1 cellular context compared by ENCODE assay signal in genomic region chr12:6391013-6391412, GRCh38.
TF ChIP-seq lines count a peak whose summit lies in the region.

No MANE protein-coding gene starts in this region.

TF ChIP-seq in IMR-90, 13 proteins besides CTCF, POLR2A, EP300 and RAD21:
- TF ChIP-seq, protein P1, sequence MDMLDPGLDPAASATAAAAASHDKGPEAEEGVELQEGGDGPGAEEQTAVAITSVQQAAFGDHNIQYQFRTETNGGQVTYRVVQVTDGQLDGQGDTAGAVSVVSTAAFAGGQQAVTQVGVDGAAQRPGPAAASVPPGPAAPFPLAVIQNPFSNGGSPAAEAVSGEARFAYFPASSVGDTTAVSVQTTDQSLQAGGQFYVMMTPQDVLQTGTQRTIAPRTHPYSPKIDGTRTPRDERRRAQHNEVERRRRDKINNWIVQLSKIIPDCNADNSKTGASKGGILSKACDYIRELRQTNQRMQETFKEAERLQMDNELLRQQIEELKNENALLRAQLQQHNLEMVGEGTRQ (IDR thresholded peaks at IDR 0.05; ENCODE audit: low read depth, low read length), result no peak
- TF ChIP-seq, protein P2, sequence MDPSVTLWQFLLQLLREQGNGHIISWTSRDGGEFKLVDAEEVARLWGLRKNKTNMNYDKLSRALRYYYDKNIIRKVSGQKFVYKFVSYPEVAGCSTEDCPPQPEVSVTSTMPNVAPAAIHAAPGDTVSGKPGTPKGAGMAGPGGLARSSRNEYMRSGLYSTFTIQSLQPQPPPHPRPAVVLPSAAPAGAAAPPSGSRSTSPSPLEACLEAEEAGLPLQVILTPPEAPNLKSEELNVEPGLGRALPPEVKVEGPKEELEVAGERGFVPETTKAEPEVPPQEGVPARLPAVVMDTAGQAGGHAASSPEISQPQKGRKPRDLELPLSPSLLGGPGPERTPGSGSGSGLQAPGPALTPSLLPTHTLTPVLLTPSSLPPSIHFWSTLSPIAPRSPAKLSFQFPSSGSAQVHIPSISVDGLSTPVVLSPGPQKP (IDR thresholded peaks at IDR 0.05; ENCODE audit: borderline replicate concordance, low read depth, low read length), result no peak
